17 cellular contexts compared by ENCODE assay signal in the genomic region with DNA sequence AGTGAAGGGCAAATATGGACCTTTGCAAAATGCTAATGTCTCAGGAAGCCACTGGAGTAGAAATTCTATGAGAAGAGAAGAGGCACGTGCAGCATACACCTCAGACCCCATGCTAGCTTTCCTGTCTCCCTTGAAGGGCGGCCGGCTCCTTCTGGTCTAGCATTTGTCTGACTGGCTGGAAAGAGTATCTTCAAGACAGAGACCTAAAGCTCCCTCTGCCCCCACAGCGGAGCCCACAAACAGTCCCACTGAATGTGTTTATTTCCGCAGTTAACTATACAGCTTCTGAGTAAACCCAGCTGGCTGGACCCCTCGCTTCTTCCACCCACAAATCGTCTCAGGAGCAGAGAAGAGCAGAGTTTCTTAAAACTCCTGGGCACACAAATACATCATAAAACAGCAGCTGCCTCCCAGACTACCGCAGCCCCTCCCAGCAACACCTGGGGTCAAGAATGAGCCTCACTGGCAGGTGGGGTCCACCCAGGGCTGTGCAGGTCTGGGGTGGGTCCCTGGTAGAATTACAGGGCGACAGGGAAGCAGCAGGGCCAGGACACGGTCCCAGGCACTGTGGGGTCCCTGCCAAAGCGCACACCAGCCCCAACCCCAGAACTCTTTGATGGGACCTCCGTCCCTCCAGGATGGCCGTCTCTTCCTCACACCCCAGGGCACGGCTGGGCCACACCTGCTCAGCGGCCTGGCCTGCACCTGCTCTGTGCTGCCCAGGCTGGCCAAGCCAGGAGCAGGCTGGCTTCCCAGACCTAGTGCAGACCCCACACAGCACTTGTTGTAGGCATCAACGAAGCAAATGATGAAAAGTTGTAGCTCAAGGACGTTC.
DNase-seq lines count a peak whose midpoint lies in the region; ATAC-seq, FAIRE-seq and TF ChIP-seq lines count a peak whose summit lies in the region.
"Had no signal": no experiment of that assay in that cellular context is flagged by ENCODE, and none has a peak within 500 bp of the region (broad histone marks: within the 10 kb centered on the region; RNA-seq: fewer than 3 reads in every experiment).

No MANE protein-coding gene starts in this region.

- H2BK12ac ChIP-seq in H1 (ENCODE audit: low read depth, low read length), result no peak overlapping the region

- H3K18ac ChIP-seq in H1 (ENCODE audit: extremely low read depth, low read length), result no peak overlapping the region; the same call in 1 of the 2 replicates

- H2BK20ac ChIP-seq in H1 (ENCODE audit: low read length), result no peak overlapping the region

- H3K4me3 ChIP-seq in right cardiac atrium (ENCODE audit: low read length), result no peak overlapping the region
- H3K4me3 ChIP-seq in H1 (ENCODE audit: extremely low read depth in 1 of 4, insufficient read depth in 2 of 4, low read depth in 3 of 4, low read length in 4 of 4), result no peak overlapping the region
- H3K4me3 ChIP-seq in upper lobe of right lung, result no peak overlapping the region
- H3K4me3 ChIP-seq: Peyer's patch had no signal

- no peak for TF ChIP-seq RAD21 in H1 (IDR thresholded peaks at IDR 0.05 in 1 of 2, conservative IDR thresholded peaks at IDR 0.05 in 1 of 2; ENCODE audit: low read depth in 2 of 2, low read length in 2 of 2)

- no peak overlapping the region for H3K23ac ChIP-seq in H1 (ENCODE audit: insufficient read length)

- TF ChIP-seq EP300 in H1 (IDR thresholded peaks at IDR 0.05; ENCODE audit: borderline replicate concordance in 1 of 2, low read depth in 2 of 2, low read length in 2 of 2), result no peak

- H3K27ac ChIP-seq in right cardiac atrium (ENCODE audit: low read length) (no peak overlapping the region), H1 (ENCODE audit: low read depth, low read length) (peak overlapping the region; percentile 40; the same call in 1 of the 2 replicates), upper lobe of right lung (peak overlapping the region; percentile 17)
- H3K27ac ChIP-seq: C4-2B, Peyer's patch had no signal

- H3K14ac ChIP-seq in H1 (ENCODE audit: insufficient read length), result no peak overlapping the region

- H3K4me2 ChIP-seq in H1 (ENCODE audit: insufficient read depth in 1 of 2, low read depth in 2 of 2, low read length in 2 of 2), result no peak overlapping the region

- H3K4me1 ChIP-seq in right cardiac atrium (ENCODE audit: control insufficient read depth, insufficient read depth, low read length) (peaks cover 4% of the 10 kb centered on the region), H1 (replicated peaks in 1 of 4; ENCODE audit: control insufficient read depth in 3 of 4, insufficient read depth in 4 of 4, low read length in 3 of 4) (peaks cover 0 to 2% (median 0%) of the 10 kb centered on the region in 4 experiments; a peak in 1 of 7 replicates), upper lobe of right lung (peaks cover 5% of the 10 kb centered on the region)
- H3K4me1 ChIP-seq: Peyer's patch had no signal

- H3K79me1 ChIP-seq in H1 (ENCODE audit: low read depth, low read length), result no peaks in the 10 kb centered on the region; the same call in 1 of the 2 replicates

- no peaks in the 10 kb centered on the region for H3K23me2 ChIP-seq in H1 (ENCODE audit: low read depth, low read length)

- no peak overlapping the region for H3K4ac ChIP-seq in H1 (replicated peaks; ENCODE audit: insufficient read length, low read depth, low read length)

- no peak for FAIRE-seq in H1 (lab: Jason Lieb, UNC)

- no peaks in the 10 kb centered on the region for H3K27me3 ChIP-seq in right cardiac atrium (ENCODE audit: control insufficient read depth, insufficient read depth)
- no peaks in the 10 kb centered on the region for H3K27me3 ChIP-seq in H1 (replicated peaks in 1 of 4; ENCODE audit: control insufficient read depth in 3 of 4, extremely low read depth in 1 of 4, insufficient read depth in 3 of 4, low read length in 3 of 4)
- no peaks in the 10 kb centered on the region for H3K27me3 ChIP-seq in upper lobe of right lung
- H3K27me3 ChIP-seq: Peyer's patch had no signal

- H2AFZ ChIP-seq in H1 (ENCODE audit: low read length), result no peak overlapping the region

- 91% methylated on average over 17 of the region's 17 CpGs for WGBS in right cardiac atrium
- 88% methylated on average over 17 of the region's 17 CpGs; no CpG with 5 or more reads in 1 of the 2 experiments for WGBS in H1 (ENCODE audit: extremely low coverage in 1 of 2, insufficient coverage in 1 of 2, insufficient read length in 1 of 2, insufficient replicate concordance in 2 of 2, low coverage in 1 of 2, low lambda C conversion rate in 2 of 2, missing lambda C conversion rate in 1 of 2), 2 experiments

- H3K36me3 ChIP-seq in H1 (ENCODE audit: control insufficient read depth in 2 of 4, insufficient read depth in 4 of 4, low read length in 3 of 4), result peaks cover 3 to 36% (median 13%) of the 10 kb centered on the region in 4 experiments; a peak in 7 of 8 replicates
- peaks cover 4% of the 10 kb centered on the region for H3K36me3 ChIP-seq in upper lobe of right lung

- TF ChIP-seq CTCF in H1 (IDR thresholded peaks at IDR 0.05; ENCODE audit: control extremely low read depth in 1 of 3, insufficient read depth in 1 of 3, low read depth in 1 of 3, low read length in 3 of 3) (no peak), nephron (IDR thresholded peaks at IDR 0.05; ENCODE audit: unreplicated experiment in 3 of 3) (no peak), upper lobe of right lung (IDR thresholded peaks at IDR 0.05) (no peak), progenitor cell of endocrine pancreas (IDR thresholded peaks at IDR 0.05; ENCODE audit: unreplicated experiment) (no peak)

- DNase-seq in Right ventricle myocardium inferior (ENCODE audit: missing footprints) (peak; percentile 55), right cardiac atrium (no peak), H1 (ENCODE audit: low read depth in 1 of 2, low spot score in 2 of 2) (no peak), upper lobe of right lung (no peak), progenitor cell of endocrine pancreas (ENCODE audit: low spot score, unreplicated experiment) (no peak)
- no peak for DNase-seq in stimulated activated naive CD4-positive, alpha-beta T cell treated with Interleukin-2 at 50 U/mL for 16 hours (lab: John Stamatoyannopoulos, UW)
- DNase-seq: 8988T, DMS153, EL, Karpas-422, NCI-H1105 treated with DMSO at 0.1 percent for 48 hours, NCI-H187, NCI-H446 treated with DMSO at 0.1 percent for 48 hours, Peyer's patch had no signal

- H4K8ac ChIP-seq in H1 (ENCODE audit: extremely low read depth, insufficient read depth, low read length), result no peak overlapping the region; the same call in 1 of the 2 replicates

- H3K56ac ChIP-seq in H1 (replicated peaks; ENCODE audit: insufficient read length, low read depth, low read length), result no peak overlapping the region

- H2AK5ac ChIP-seq in H1 (ENCODE audit: low read depth, low read length), result no peak overlapping the region

- H3K27ac Mint-ChIP-seq in nephron (peak overlapping the region in 2 of 3 experiments; percentile 59 to 79), progenitor cell of endocrine pancreas (no peak overlapping the region)

- peaks cover 0 to 6% of the 10 kb centered on the region in 2 experiments for H4K20me1 ChIP-seq in H1 (replicated peaks in 1 of 2; ENCODE audit: control insufficient read depth in 1 of 2, insufficient read depth in 2 of 2, low read length in 2 of 2)

- H2BK120ac ChIP-seq in H1 (replicated peaks; ENCODE audit: low read depth, low read length), result no peak overlapping the region

- H3K9me3 Mint-ChIP-seq in nephron (no peaks in the 10 kb centered on the region), progenitor cell of endocrine pancreas (ENCODE audit: low read depth) (no peaks in the 10 kb centered on the region)

- peaks cover 55% of the 10 kb centered on the region for H3K36me3 Mint-ChIP-seq in nephron (ENCODE audit: low read depth)
- H3K36me3 Mint-ChIP-seq in progenitor cell of endocrine pancreas (ENCODE audit: insufficient read depth), result peaks cover 23% of the 10 kb centered on the region

- H3K9ac ChIP-seq in H1 (replicated peaks in 1 of 4; ENCODE audit: extremely low read depth in 1 of 4, low read depth in 3 of 4, low read length in 3 of 4), result no peak overlapping the region

- H3K4me3 Mint-ChIP-seq in nephron (no peak overlapping the region), progenitor cell of endocrine pancreas (ENCODE audit: low read depth) (no peak overlapping the region)

- intact Hi-C loops in Right ventricle myocardium inferior (cut with DNase I), result no loop called here
- intact Hi-C loops in right cardiac atrium (cut with DNase I), result no loop called here
- intact Hi-C loops in upper lobe of right lung (cut with DNase I), result no loop called here

- peaks cover 23% of the 10 kb centered on the region for H3K4me1 Mint-ChIP-seq in nephron
- peaks cover 11% of the 10 kb centered on the region for H3K4me1 Mint-ChIP-seq in progenitor cell of endocrine pancreas (ENCODE audit: low read depth)

- CTCF ChIA-PET in H1 (lab: Charles Lee; ENCODE audit: partially characterized antibody), result interaction anchor here (0.9 to 9.3 kb wide), 5 partner anchors 17 to 130 kb away, joined by 3 to 68 read pairs (median 4); no protein-coding TSS in a partner anchor

- no peak overlapping the region for H2BK15ac ChIP-seq in H1 (ENCODE audit: low read length)

- no peaks in the 10 kb centered on the region for H3K27me3 Mint-ChIP-seq in nephron (ENCODE audit: low read depth)
- H3K27me3 Mint-ChIP-seq in progenitor cell of endocrine pancreas, result no peaks in the 10 kb centered on the region

- peak overlapping the region; percentile 19 for H4K91ac ChIP-seq in H1 (replicated peaks; ENCODE audit: insufficient read length, low read length)

- H3K9me3 ChIP-seq in right cardiac atrium (ENCODE audit: control insufficient read depth, low read length) (no peaks in the 10 kb centered on the region), H1 (ENCODE audit: insufficient read depth in 2 of 2, low read depth in 1 of 2, low read length in 1 of 2) (no peaks in the 10 kb centered on the region), upper lobe of right lung (no peaks in the 10 kb centered on the region)
- H3K9me3 ChIP-seq: Peyer's patch had no signal

- TF ChIP-seq POLR2A in H1 (IDR thresholded peaks at IDR 0.05; ENCODE audit: control extremely low read depth in 1 of 2, low read depth in 2 of 2, low read length in 2 of 2), result no peak

- POLR2A ChIA-PET in H1 (lab: Charles Lee; ENCODE audit: partially characterized antibody), result interaction anchor here (1.5 to 4.4 kb wide), 6 partner anchors 10 to 40 kb away, joined by 3 to 35 read pairs (median 8); no protein-coding TSS in a partner anchor

- ATAC-seq in Right ventricle myocardium inferior (no peak), right cardiac atrium (no peak), upper lobe of right lung (no peak), HG03460 (IDR thresholded peaks at IDR 0.05; ENCODE audit: unreplicated experiment) (no peak)

- H2BK5ac ChIP-seq in H1 (ENCODE audit: low read depth, low read length), result no peak overlapping the region

- no peaks in the 10 kb centered on the region for H3K79me2 ChIP-seq in H1 (ENCODE audit: control insufficient read depth in 1 of 2, insufficient read depth in 2 of 2, low read length in 2 of 2)

- no peak overlapping the region for H4K5ac ChIP-seq in H1 (ENCODE audit: insufficient read length, low read depth, low read length)

TF ChIP-seq in H1, 55 proteins besides CTCF, POLR2A, EP300 and RAD21 (continues in another document):
- no peak for TF ChIP-seq POLR2AphosphoS5 (IDR thresholded peaks at IDR 0.05; ENCODE audit: low read depth, low read length)
- no peak for TF ChIP-seq CBX8 (IDR thresholded peaks at IDR 0.05; ENCODE audit: borderline replicate concordance, low read depth, low read length)
- TF ChIP-seq TBP (IDR thresholded peaks at IDR 0.05; ENCODE audit: low read depth, low read length), result no peak
- no peak for TF ChIP-seq KDM4A (IDR thresholded peaks at IDR 0.05; ENCODE audit: low read depth, low read length, severe bottlenecking)
